Comparison of ENCODE assay signal across 16 cellular contexts in genomic region chr2:222706616-222707015, GRCh38. TPM values are rescaled to one million over a fixed set of nuclear protein-coding genes. Genes with fewer than 3 reads are reported as not detected.
"Had no signal": no experiment of that assay in that cellular context is flagged by ENCODE, and none has a peak within 500 bp of the region (broad histone marks: within the 10 kb centered on the region; RNA-seq: fewer than 3 reads in every experiment).

No MANE protein-coding gene starts in this region.

- ATAC-seq: stimulated activated naive B cell treated with anti-CD40 and anti-IgM and Interleukin-4, amounts not matched to agents 10 μg/mL and 1 μg/mL and 100 μg/mL, for 72 hours had no signal

- H3K27me3 ChIP-seq: esophagus muscularis mucosa had no signal

- FAIRE-seq: TTC549 had no signal

- DNase-seq: activated CD4-positive, CD25-positive, alpha-beta regulatory T cell; activated CD8-positive, alpha-beta memory T cell treated with anti-CD3 and anti-CD28 coated beads, Interleukin-2, amount 10 ng/mL, durations not matched to agents 7 days and 5 days; activated gamma-delta T cell; activated T-cell treated with anti-CD3 and anti-CD28 coated beads, Interleukin-2, amount 50 U/mL, for 4 hours; amygdala; glutamatergic neuron; immature natural killer cell; naive thymus-derived CD4-positive, alpha-beta T cell; posterior cingulate gyrus; stimulated activated naive B cell treated with anti-CD40 and anti-IgM and Interleukin-4, amounts not matched to agents 10 μg/mL and 1 μg/mL and 100 μg/mL, for 72 hours; substantia nigra; T-helper 2 cell had no signal

- H3K36me3 ChIP-seq: esophagus muscularis mucosa had no signal

- H3K4me3 ChIP-seq: esophagus muscularis mucosa had no signal

- H3K9me3 ChIP-seq: esophagus muscularis mucosa had no signal

- H3K27ac ChIP-seq: esophagus muscularis mucosa had no signal

RNA-seq across cellular contexts. Expression of gene MOGAT1, which starts 35.2 kb away (rescaled TPM):
- total RNA-seq: activated CD8-positive, alpha-beta memory T cell treated with anti-CD3 and anti-CD28 coated beads, Interleukin-2, amount 10 ng/mL, durations not matched to agents 7 days and 5 days; activated T-cell treated with anti-CD3 and anti-CD28 coated beads, Interleukin-2, amount 50 U/mL, for 4 hours; esophagus muscularis mucosa; lung microvascular endothelial cell; mononuclear cell; naive thymus-derived CD4-positive, alpha-beta T cell had no signal
- polyA plus RNA-seq: immature natural killer cell; naive thymus-derived CD4-positive, alpha-beta T cell had no signal
